1 cellular context compared by ENCODE assay signal in the genomic region with DNA sequence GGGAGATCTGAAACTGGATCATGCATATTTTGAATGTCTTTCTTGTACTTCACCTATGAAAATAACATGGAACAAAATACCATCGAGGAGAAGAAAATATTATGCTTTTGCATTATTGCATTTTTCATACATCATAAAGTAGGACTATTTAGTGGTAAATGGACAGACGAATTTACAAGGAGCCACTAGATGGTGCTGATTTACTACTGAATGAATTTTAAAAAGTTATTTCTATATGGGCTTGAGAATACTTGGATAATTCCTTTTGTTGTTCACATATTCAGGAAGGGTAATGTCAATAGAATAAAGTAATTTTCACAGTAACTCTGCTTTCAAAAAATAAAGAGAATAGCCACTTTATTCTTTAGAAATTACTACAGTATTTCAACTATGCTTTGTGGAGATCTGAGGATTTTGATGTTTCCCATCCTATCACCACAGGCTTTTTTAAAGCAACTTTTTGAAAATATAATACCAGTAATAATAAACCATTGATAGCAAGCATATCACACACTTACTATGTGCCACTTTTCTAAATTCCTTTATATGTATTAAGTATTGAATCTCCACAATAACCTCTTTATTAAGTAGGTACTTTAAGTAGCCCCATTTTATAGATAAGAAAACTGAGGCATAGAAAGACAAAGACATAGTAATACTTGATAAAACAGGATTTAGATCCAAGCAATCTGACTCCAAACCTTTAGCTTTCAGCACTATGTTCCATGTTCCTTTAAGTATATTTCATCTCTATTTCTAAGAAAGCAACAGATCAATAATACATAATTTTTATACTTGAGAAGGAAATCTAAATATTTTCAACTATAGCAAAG.
TF ChIP-seq lines count a peak whose summit lies in the region.

No MANE protein-coding gene starts in this region.

TF ChIP-seq in SK-N-SH treated with all-trans-retinoic acid at 6 μM for 48 hours, 23 proteins besides CTCF, POLR2A, EP300 and RAD21 (continued from another document):
- TF ChIP-seq, protein P1, sequence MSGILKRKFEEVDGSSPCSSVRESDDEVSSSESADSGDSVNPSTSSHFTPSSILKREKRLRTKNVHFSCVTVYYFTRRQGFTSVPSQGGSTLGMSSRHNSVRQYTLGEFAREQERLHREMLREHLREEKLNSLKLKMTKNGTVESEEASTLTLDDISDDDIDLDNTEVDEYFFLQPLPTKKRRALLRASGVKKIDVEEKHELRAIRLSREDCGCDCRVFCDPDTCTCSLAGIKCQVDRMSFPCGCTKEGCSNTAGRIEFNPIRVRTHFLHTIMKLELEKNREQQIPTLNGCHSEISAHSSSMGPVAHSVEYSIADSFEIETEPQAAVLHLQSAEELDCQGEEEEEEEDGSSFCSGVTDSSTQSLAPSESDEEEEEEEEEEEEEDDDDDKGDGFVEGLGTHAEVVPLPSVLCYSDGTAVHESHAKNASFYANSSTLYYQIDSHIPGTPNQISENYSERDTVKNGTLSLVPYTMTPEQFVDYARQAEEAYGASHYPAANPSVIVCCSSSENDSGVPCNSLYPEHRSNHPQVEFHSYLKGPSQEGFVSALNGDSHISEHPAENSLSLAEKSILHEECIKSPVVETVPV (CRISPR knock-in tag; IDR thresholded peaks at IDR 0.05): no peak
- TF ChIP-seq ARNTL (CRISPR knock-in tag; IDR thresholded peaks at IDR 0.05; ENCODE audit: borderline replicate concordance, low read depth) (no peak), ZC3H10 (CRISPR knock-in tag; IDR thresholded peaks at IDR 0.05) (no peak), ESRRG (CRISPR knock-in tag; IDR thresholded peaks at IDR 0.05) (no peak), ZFP30 (CRISPR knock-in tag; IDR thresholded peaks at IDR 0.05) (no peak), ZNF8 (CRISPR knock-in tag; IDR thresholded peaks at IDR 0.05) (no peak), ZFP3 (CRISPR knock-in tag; IDR thresholded peaks at IDR 0.05) (no peak), ZNF70 (CRISPR knock-in tag; IDR thresholded peaks at IDR 0.05) (no peak), SNAI2 (CRISPR knock-in tag; IDR thresholded peaks at IDR 0.05) (no peak), CSDC2 (CRISPR knock-in tag; IDR thresholded peaks at IDR 0.05) (no peak)
- TF ChIP-seq, protein P2, sequence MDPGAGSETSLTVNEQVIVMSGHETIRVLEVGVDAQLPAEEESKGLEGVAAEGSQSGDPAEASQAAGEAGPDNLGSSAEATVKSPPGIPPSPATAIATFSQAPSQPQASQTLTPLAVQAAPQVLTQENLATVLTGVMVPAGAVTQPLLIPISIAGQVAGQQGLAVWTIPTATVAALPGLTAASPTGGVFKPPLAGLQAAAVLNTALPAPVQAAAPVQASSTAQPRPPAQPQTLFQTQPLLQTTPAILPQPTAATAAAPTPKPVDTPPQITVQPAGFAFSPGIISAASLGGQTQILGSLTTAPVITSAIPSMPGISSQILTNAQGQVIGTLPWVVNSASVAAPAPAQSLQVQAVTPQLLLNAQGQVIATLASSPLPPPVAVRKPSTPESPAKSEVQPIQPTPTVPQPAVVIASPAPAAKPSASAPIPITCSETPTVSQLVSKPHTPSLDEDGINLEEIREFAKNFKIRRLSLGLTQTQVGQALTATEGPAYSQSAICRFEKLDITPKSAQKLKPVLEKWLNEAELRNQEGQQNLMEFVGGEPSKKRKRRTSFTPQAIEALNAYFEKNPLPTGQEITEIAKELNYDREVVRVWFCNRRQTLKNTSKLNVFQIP (CRISPR knock-in tag; IDR thresholded peaks at IDR 0.05; ENCODE audit: borderline replicate concordance, low read depth): no peak
